ENCODE assay signal across 2 cellular contexts in the genomic region with DNA sequence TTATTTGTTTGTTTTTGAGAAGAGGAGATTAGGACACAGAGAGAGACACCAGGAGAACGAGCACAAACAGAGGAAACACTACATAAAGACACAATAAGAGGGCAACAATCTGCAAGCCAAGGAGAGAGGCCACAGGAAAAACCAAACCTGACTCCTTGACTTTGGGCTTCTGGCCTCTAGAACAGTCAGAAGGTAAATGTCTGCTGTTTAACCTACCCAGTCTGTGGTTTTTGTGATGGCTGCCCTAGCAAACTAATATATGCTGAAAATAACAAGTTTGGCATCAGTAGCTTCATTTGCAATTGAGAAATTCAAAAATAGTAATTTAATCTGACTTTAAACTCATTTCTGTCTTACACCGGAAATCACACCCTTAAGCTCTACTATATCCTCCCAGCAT.
TF ChIP-seq lines count a peak whose summit lies in the region.

No MANE protein-coding gene starts in this region.

TF ChIP-seq in IMR-90, 13 proteins besides CTCF, POLR2A, EP300 and RAD21:
- TF ChIP-seq, protein P1, sequence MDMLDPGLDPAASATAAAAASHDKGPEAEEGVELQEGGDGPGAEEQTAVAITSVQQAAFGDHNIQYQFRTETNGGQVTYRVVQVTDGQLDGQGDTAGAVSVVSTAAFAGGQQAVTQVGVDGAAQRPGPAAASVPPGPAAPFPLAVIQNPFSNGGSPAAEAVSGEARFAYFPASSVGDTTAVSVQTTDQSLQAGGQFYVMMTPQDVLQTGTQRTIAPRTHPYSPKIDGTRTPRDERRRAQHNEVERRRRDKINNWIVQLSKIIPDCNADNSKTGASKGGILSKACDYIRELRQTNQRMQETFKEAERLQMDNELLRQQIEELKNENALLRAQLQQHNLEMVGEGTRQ (IDR thresholded peaks at IDR 0.05; ENCODE audit: low read depth, low read length) = no peak
- TF ChIP-seq RCOR1 (IDR thresholded peaks at IDR 0.05; ENCODE audit: insufficient replicate concordance, low read length) (no peak), NFE2L2 (IDR thresholded peaks at IDR 0.05; ENCODE audit: low read depth, low read length) (no peak), BHLHE40 (IDR thresholded peaks at IDR 0.05; ENCODE audit: low read depth, low read length) (no peak), FOS (IDR thresholded peaks at IDR 0.05; ENCODE audit: low read depth, low read length) (no peak), MXI1 (IDR thresholded peaks at IDR 0.05; ENCODE audit: borderline replicate concordance, low read depth, low read length) (no peak), MAFK (IDR thresholded peaks at IDR 0.05; ENCODE audit: low read depth, low read length) (no peak), CEBPB (IDR thresholded peaks at IDR 0.05; ENCODE audit: low read depth, low read length) (no peak), SMC3 (IDR thresholded peaks at IDR 0.05; ENCODE audit: low read depth, low read length) (no peak), CHD1 (IDR thresholded peaks at IDR 0.05; ENCODE audit: low read depth, low read length) (no peak)
- TF ChIP-seq, protein P2, sequence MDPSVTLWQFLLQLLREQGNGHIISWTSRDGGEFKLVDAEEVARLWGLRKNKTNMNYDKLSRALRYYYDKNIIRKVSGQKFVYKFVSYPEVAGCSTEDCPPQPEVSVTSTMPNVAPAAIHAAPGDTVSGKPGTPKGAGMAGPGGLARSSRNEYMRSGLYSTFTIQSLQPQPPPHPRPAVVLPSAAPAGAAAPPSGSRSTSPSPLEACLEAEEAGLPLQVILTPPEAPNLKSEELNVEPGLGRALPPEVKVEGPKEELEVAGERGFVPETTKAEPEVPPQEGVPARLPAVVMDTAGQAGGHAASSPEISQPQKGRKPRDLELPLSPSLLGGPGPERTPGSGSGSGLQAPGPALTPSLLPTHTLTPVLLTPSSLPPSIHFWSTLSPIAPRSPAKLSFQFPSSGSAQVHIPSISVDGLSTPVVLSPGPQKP (IDR thresholded peaks at IDR 0.05; ENCODE audit: borderline replicate concordance, low read depth, low read length) = no peak
TF ChIP-seq in IMR-90: peak in this region for 0.

TF ChIP-seq in H1, 55 proteins besides CTCF, POLR2A, EP300 and RAD21:
- TF ChIP-seq CREB1 (IDR thresholded peaks at IDR 0.05) (no peak), RNF2 (IDR thresholded peaks at IDR 0.05; ENCODE audit: borderline replicate concordance, low read depth, low read length, missing control alignments, poor library complexity, severe bottlenecking) (no peak), TAF1 (IDR thresholded peaks at IDR 0.05; ENCODE audit: low read depth, low read length) (no peak), BRCA1 (IDR thresholded peaks at IDR 0.05; ENCODE audit: low read depth, low read length) (no peak), SP2 (IDR thresholded peaks at IDR 0.05; ENCODE audit: low read length) (no peak), NANOG (IDR thresholded peaks at IDR 0.05; ENCODE audit: insufficient read depth, low read depth, low read length, poor library complexity, severe bottlenecking) (no peak), JUND (IDR thresholded peaks at IDR 0.05; ENCODE audit: low read length) (no peak), KDM1A (IDR thresholded peaks at IDR 0.05; ENCODE audit: borderline replicate concordance, low read length) (no peak), CHD2 (IDR thresholded peaks at IDR 0.05; ENCODE audit: low read length) (no peak), EGR1 (IDR thresholded peaks at IDR 0.05; ENCODE audit: borderline replicate concordance, low read depth, low read length) (no peak), SAP30 (IDR thresholded peaks at IDR 0.05; ENCODE audit: insufficient read depth, insufficient replicate concordance, low read length) (no peak)
